In the genomic region with DNA sequence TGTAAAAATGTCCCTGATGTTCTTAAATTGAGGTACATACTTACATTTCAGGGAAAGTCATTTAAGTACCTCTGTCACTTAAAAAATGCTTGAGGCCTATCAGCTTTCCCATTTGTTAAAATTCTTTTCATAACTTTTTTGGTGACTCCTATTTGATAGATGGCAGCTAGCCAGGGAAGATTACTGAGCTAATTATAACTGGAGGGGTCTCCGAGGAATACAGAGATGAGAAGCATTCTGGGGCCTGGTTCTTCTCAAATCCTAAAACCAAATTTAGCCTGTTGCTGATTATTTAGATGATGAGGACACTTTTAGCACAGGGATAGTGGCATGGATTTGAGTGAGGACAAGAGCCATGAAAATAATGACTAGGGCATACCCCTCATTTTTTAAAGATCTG, we compare ENCODE assay signal across 1 cellular context.
TF ChIP-seq lines count a peak whose summit lies in the region.

No MANE protein-coding gene starts in this region.

TF ChIP-seq in GM23338, 12 proteins besides CTCF, POLR2A, EP300 and RAD21 (continued from another document):
- TF ChIP-seq, protein P1, sequence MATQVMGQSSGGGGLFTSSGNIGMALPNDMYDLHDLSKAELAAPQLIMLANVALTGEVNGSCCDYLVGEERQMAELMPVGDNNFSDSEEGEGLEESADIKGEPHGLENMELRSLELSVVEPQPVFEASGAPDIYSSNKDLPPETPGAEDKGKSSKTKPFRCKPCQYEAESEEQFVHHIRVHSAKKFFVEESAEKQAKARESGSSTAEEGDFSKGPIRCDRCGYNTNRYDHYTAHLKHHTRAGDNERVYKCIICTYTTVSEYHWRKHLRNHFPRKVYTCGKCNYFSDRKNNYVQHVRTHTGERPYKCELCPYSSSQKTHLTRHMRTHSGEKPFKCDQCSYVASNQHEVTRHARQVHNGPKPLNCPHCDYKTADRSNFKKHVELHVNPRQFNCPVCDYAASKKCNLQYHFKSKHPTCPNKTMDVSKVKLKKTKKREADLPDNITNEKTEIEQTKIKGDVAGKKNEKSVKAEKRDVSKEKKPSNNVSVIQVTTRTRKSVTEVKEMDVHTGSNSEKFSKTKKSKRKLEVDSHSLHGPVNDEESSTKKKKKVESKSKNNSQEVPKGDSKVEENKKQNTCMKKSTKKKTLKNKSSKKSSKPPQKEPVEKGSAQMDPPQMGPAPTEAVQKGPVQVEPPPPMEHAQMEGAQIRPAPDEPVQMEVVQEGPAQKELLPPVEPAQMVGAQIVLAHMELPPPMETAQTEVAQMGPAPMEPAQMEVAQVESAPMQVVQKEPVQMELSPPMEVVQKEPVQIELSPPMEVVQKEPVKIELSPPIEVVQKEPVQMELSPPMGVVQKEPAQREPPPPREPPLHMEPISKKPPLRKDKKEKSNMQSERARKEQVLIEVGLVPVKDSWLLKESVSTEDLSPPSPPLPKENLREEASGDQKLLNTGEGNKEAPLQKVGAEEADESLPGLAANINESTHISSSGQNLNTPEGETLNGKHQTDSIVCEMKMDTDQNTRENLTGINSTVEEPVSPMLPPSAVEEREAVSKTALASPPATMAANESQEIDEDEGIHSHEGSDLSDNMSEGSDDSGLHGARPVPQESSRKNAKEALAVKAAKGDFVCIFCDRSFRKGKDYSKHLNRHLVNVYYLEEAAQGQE (IDR thresholded peaks at IDR 0.05; ENCODE audit: unreplicated experiment), result no peak
- no peak for TF ChIP-seq CREB1 (CRISPR knock-in tag; IDR thresholded peaks at IDR 0.05; ENCODE audit: low read depth)
- no peak for TF ChIP-seq EZH2phosphoT487 (IDR thresholded peaks at IDR 0.05; ENCODE audit: unreplicated experiment)
- no peak for TF ChIP-seq STAT1 (IDR thresholded peaks at IDR 0.05; ENCODE audit: unreplicated experiment)
- no peak for TF ChIP-seq JUNB (IDR thresholded peaks at IDR 0.05; ENCODE audit: unreplicated experiment)
- TF ChIP-seq ZNF331 (CRISPR knock-in tag; IDR thresholded peaks at IDR 0.05; ENCODE audit: low read depth), result no peak
- no peak for TF ChIP-seq ZNF462 (CRISPR knock-in tag; IDR thresholded peaks at IDR 0.05)
- no peak for TF ChIP-seq EZH2 (IDR thresholded peaks at IDR 0.05; ENCODE audit: low read depth, unreplicated experiment)
